Comparison of ENCODE assay signal across 10 cellular contexts in the genomic region with DNA sequence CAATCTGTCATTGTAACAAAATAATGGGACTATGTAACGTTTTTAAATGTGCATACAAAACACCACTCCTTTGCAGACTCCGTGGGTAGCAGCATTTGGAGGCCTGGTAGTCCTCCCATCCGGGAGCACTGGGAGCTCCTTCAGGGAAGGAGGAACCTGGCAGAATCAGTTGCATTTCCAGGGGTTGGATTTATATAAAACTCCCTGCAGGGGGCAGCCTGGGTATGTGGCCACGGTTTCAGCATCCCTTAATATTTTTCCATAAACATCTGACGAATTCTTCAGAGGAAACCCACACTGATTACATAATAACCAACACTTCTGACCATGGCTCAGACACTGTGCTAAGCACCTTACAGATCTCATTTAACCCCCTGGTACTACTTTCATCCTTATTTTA. TPM values are rescaled to one million over a fixed set of nuclear protein-coding genes. Genes with fewer than 3 reads are reported as not detected.
DNase-seq lines count a peak whose midpoint lies in the region; ATAC-seq and TF ChIP-seq lines count a peak whose summit lies in the region.
"Had no signal": no experiment of that assay in that cellular context is flagged by ENCODE, and none has a peak within 500 bp of the region (broad histone marks: within the 10 kb centered on the region; RNA-seq: fewer than 3 reads in every experiment).

No MANE protein-coding gene starts in this region.

- DNase-seq in NCI-H2227 (lab: John Stamatoyannopoulos, UW; ENCODE audit: unreplicated experiment) (peak; percentile 9), NCI-H2227 treated with DMSO at 0.1 percent for 48 hours (lab: John Stamatoyannopoulos, UW) (no peak), PC-9 (peak in 1 of 2 experiments; percentile 44), foreskin melanocyte (peak; percentile 29), stromal cell of bone marrow (ENCODE audit: low read depth) (peak; percentile 41), NCI-H187 (lab: John Stamatoyannopoulos, UW) (no peak), NCI-H2196 (lab: John Stamatoyannopoulos, UW; ENCODE audit: unreplicated experiment) (no peak)
- DNase-seq: CD4-positive, CD25-positive, alpha-beta regulatory T cell; T1000 had no signal

- no peak overlapping the region for H2AFZ ChIP-seq in PC-9

- H3K4me2 ChIP-seq in PC-9: no peak overlapping the region

- no TSS peak for BruUV-seq in PC-9 (replicated peaks; lab: Mats Ljungman, UMichigan)

- no peaks in the 10 kb centered on the region for H3K27me3 ChIP-seq in PC-9 (ENCODE audit: insufficient read depth, low read depth)

- POLR2A ChIA-PET in PC-9 (lab: Charles Lee; ENCODE audit: unreplicated experiment): no interaction called here

- no peaks in the 10 kb centered on the region for H4K20me1 ChIP-seq in PC-9 (ENCODE audit: insufficient read depth)

- ATAC-seq in GM18858 (IDR thresholded peaks at IDR 0.05; ENCODE audit: unreplicated experiment): no peak

- H3K4me1 ChIP-seq in PC-9 (replicated peaks; ENCODE audit: insufficient read depth): peaks cover 2% of the 10 kb centered on the region

- CTCF ChIA-PET in PC-9 (lab: Charles Lee): interaction anchor here (0.6 to 1.7 kb wide), 9 partner anchors 102 to 535 kb away, joined by 3 to 14 read pairs (median 4); no protein-coding TSS in a partner anchor

- intact Hi-C loops in PC-9 (cut with micrococcal nuclease; ENCODE audit: unreplicated experiment): loop anchor here (2.0 to 10.0 kb wide), 7 partner anchors 125 to 1311 kb away; a partner anchor contains a TSS

- no peaks in the 10 kb centered on the region; the same call in none of the 2 replicates for H3F3A ChIP-seq in PC-9 (ENCODE audit: insufficient read depth, low read depth)

- H3K9me2 ChIP-seq in PC-9 (ENCODE audit: insufficient read depth): no peaks in the 10 kb centered on the region

- no peaks in the 10 kb centered on the region for H3K9me3 ChIP-seq in PC-9 (ENCODE audit: insufficient read depth, low read depth)

- H3K27ac ChIP-seq in PC-9: no peak overlapping the region

- no peaks in the 10 kb centered on the region for H3K36me3 ChIP-seq in PC-9 (ENCODE audit: low read depth)

- no peak overlapping the region for H3K4me3 ChIP-seq in PC-9

- no peaks in the 10 kb centered on the region for H3K79me2 ChIP-seq in PC-9 (ENCODE audit: low read depth)

- peak; percentile 43 for TF ChIP-seq CTCF in PC-9 (conservative IDR thresholded peaks at IDR 0.05)

RNA-seq across cellular contexts. Expression of a gene that starts 6.1 kb away (rescaled TPM):
- 9.6 and 13.2 TPM in 2 replicates for total RNA-seq in PC-9 (2021)
- total RNA-seq: CD4-positive, CD25-positive, alpha-beta regulatory T cell had no signal

Comparison
In these comparisons a context has a peak if more than half of its experiments do, and no peak if none do; other contexts are left out.
1. DNase-seq: peak in NCI-H2227 (single experiment), foreskin melanocyte (single experiment) and stromal cell of bone marrow (single experiment); none in NCI-H2227 treated with DMSO at 0.1 percent for 48 hours (single experiment), NCI-H187 (0 of 2) and NCI-H2196 (single experiment).